In genomic region chr20:25360631-25361286, GRCh38 we compare ENCODE assay signal across 9 cellular contexts. TPM values are rescaled to one million over a fixed set of nuclear protein-coding genes. Genes with fewer than 3 reads are reported as not detected.
DNase-seq lines count a peak whose midpoint lies in the region; ATAC-seq and TF ChIP-seq lines count a peak whose summit lies in the region.
"Had no signal": no experiment of that assay in that cellular context is flagged by ENCODE, and none has a peak within 500 bp of the region (broad histone marks: within the 10 kb centered on the region; RNA-seq: fewer than 3 reads in every experiment).

No MANE protein-coding gene starts in this region.

- H3K27ac ChIP-seq in HL-60 (replicated peaks): peak overlapping the region; percentile 85

- H3K4me1 Mint-ChIP-seq in naive B cell: peaks cover 15 to 39% (median 29%) of the 10 kb centered on the region in 3 donors
- H3K4me1 Mint-ChIP-seq in activated naive CD4-positive, alpha-beta T cell treated with anti-CD3 and anti-CD28 coated beads, Interleukin-2, amount 10 ng/mL, durations not matched to agents 7 days and 5 days: peaks cover 5% of the 10 kb centered on the region

- CTCF ChIA-PET in activated naive CD4-positive, alpha-beta T cell treated with anti-CD3 and anti-CD28 coated beads, Interleukin-2, amount 10 ng/mL, durations not matched to agents 7 days and 5 days (lab: Charles Lee): no interaction called here

- H3K27me3 Mint-ChIP-seq in naive B cell: no peaks in the 10 kb centered on the region
- H3K27me3 Mint-ChIP-seq in activated naive CD4-positive, alpha-beta T cell treated with anti-CD3 and anti-CD28 coated beads, Interleukin-2, amount 10 ng/mL, durations not matched to agents 7 days and 5 days: no peaks in the 10 kb centered on the region

- TF ChIP-seq CTCF in HL-60 (IDR thresholded peaks at IDR 0.05; ENCODE audit: insufficient read depth, low read length): no peak

- ATAC-seq in naive B cell (ENCODE audit: low read depth in 2 of 2): peak; percentile 64 to 65
- ATAC-seq in GM18498 (IDR thresholded peaks at IDR 0.05; ENCODE audit: unreplicated experiment): no peak

- peak overlapping the region in 7 of 8 donors; percentile 10 to 73 (median 66) for H3K4me3 Mint-ChIP-seq in naive B cell
- H3K4me3 Mint-ChIP-seq in activated naive CD4-positive, alpha-beta T cell treated with anti-CD3 and anti-CD28 coated beads, Interleukin-2, amount 10 ng/mL, durations not matched to agents 7 days and 5 days: no peak overlapping the region

- no peaks in the 10 kb centered on the region for H3K36me3 Mint-ChIP-seq in naive B cell
- H3K36me3 Mint-ChIP-seq in activated naive CD4-positive, alpha-beta T cell treated with anti-CD3 and anti-CD28 coated beads, Interleukin-2, amount 10 ng/mL, durations not matched to agents 7 days and 5 days: peaks cover 2% of the 10 kb centered on the region

- H3K27me3 ChIP-seq in HL-60 (ENCODE audit: insufficient read depth, poor library complexity, severe bottlenecking): no peaks in the 10 kb centered on the region
- H3K27me3 ChIP-seq: heart left ventricle had no signal

- no peaks in the 10 kb centered on the region for H3K9me3 Mint-ChIP-seq in naive B cell
- no peaks in the 10 kb centered on the region for H3K9me3 Mint-ChIP-seq in activated naive CD4-positive, alpha-beta T cell treated with anti-CD3 and anti-CD28 coated beads, Interleukin-2, amount 10 ng/mL, durations not matched to agents 7 days and 5 days

- peak overlapping the region in 5 of 6 donors; percentile 58 to 76 (median 68) for H3K27ac Mint-ChIP-seq in naive B cell
- H3K27ac Mint-ChIP-seq in activated naive CD4-positive, alpha-beta T cell treated with anti-CD3 and anti-CD28 coated beads, Interleukin-2, amount 10 ng/mL, durations not matched to agents 7 days and 5 days: no peak overlapping the region

- DNase-seq in Daoy (ENCODE audit: low read depth) (peak; percentile 25), HL-60 (ENCODE audit: low read depth in 1 of 2, low spot score in 1 of 2) (peak; percentile 54 to 63), amniotic epithelial cell (ENCODE audit: low read depth) (peak; percentile 68), naive B cell (peak; percentile 6), amniotic stem cell (lab: John Stamatoyannopoulos, UW) (no peak)
- DNase-seq in activated naive CD4-positive, alpha-beta T cell treated with anti-CD3 and anti-CD28 coated beads, Interleukin-2, amount 10 ng/mL, durations not matched to agents 7 days and 5 days: no peak
- DNase-seq in stimulated activated CD4-positive, alpha-beta T cell treated with anti-CD3 and anti-CD28 coated beads, Interleukin-4, amount 100 ng/mL, for 4 hours: no peak
- DNase-seq: heart left ventricle had no signal

- H3K4me3 ChIP-seq in HL-60 (replicated peaks; ENCODE audit: insufficient read depth, low read length): 0 out of 2 replicates have a peak overlapping the region, but pooled peaks have one; percentile 5
- H3K4me3 ChIP-seq: heart left ventricle had no signal

RNA-seq across cellular contexts. Expression of gene ABHD12, which starts 29.9 kb away (rescaled TPM):
- 22.4 and 42.4 TPM in 2 replicates for total RNA-seq in Daoy (2014; rRNA removed; shearing (Covaris generic))
- polyA plus RNA-seq in naive B cell (ENCODE audit: low read depth in 6 of 6): 10 to 100 TPM; 15.7 to 23.1 (median 20.3) TPM

RNA-seq across cellular contexts. Expression of gene GINS1, which starts 46.7 kb away (rescaled TPM):
- total RNA-seq in Daoy (2014; rRNA removed; shearing (Covaris generic)): 37.1 and 37.9 TPM in 2 replicates
- polyA plus RNA-seq in naive B cell (ENCODE audit: low read depth in 6 of 6): 1 to 10 TPM; 1.1 to 3.4 (median 1.8) TPM

Comparison
In these comparisons a context has a peak if more than half of its experiments do, and no peak if none do; other contexts are left out.
1. DNase-seq: peak in Daoy (single experiment), HL-60 (2 of 2), amniotic epithelial cell (single experiment) and naive B cell (single experiment); none in activated naive CD4-positive, alpha-beta T cell treated with anti-CD3 and anti-CD28 coated beads, Interleukin-2, amount 10 ng/mL, durations not matched to agents 7 days and 5 days (single experiment), amniotic stem cell (single experiment) and stimulated activated CD4-positive, alpha-beta T cell treated with anti-CD3 and anti-CD28 coated beads, Interleukin-4, amount 100 ng/mL, for 4 hours (0 of 2).